1 cellular context compared by ENCODE assay signal in the genomic region with DNA sequence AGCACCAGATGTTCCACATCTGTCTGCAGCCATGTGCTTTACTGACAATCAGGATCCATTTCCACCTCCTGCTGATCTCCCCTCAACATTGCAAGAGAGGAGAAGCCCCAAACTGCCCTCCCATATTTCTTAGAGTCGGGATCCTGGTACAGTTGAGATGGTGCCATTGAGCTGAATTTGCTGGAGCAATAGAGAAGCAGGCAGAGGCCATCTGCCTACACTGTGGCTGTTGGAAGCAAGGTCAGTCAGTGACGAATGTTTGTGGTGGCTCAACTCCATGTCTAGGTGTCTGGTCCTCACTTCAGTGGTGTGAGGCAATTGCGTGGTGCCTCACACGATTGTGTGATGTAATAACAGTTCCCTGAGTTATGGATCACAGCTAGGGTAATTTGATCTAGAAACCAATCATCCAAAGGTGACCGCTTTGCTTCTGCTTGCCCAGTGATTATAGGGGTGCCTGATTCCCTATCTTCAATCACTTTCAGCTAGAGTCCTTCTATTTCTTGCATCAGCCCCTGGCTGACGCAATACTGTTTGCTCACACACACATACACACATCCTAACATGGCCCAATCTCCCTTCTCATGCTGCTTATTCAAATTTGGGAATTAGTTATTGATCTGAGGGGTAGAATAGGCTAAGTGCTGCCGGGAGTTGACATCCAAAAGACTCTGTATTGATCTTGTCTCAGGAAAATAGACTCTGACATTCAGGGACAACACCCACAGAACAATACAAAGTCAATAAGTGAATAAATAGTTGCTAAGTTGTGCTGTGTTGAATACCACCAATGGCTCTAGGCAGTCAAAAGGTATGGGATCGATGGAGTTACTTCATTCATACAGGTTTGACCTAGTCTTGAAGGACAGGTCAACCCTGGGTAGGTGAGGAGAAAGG.
TF ChIP-seq lines count a peak whose summit lies in the region.

No MANE protein-coding gene starts in this region.

TF ChIP-seq in K562, 482 proteins besides CTCF, POLR2A, EP300 and RAD21 (continues in another document):
- no peak for TF ChIP-seq RBM22 (IDR thresholded peaks at IDR 0.05; ENCODE audit: low read depth, low read length, poor library complexity, severe bottlenecking)
- no peak for TF ChIP-seq CBX5 (IDR thresholded peaks at IDR 0.05; ENCODE audit: borderline replicate concordance, low read depth)
- TF ChIP-seq PHTF2 (CRISPR knock-in tag; IDR thresholded peaks at IDR 0.05) = no peak
- TF ChIP-seq, protein P1, sequence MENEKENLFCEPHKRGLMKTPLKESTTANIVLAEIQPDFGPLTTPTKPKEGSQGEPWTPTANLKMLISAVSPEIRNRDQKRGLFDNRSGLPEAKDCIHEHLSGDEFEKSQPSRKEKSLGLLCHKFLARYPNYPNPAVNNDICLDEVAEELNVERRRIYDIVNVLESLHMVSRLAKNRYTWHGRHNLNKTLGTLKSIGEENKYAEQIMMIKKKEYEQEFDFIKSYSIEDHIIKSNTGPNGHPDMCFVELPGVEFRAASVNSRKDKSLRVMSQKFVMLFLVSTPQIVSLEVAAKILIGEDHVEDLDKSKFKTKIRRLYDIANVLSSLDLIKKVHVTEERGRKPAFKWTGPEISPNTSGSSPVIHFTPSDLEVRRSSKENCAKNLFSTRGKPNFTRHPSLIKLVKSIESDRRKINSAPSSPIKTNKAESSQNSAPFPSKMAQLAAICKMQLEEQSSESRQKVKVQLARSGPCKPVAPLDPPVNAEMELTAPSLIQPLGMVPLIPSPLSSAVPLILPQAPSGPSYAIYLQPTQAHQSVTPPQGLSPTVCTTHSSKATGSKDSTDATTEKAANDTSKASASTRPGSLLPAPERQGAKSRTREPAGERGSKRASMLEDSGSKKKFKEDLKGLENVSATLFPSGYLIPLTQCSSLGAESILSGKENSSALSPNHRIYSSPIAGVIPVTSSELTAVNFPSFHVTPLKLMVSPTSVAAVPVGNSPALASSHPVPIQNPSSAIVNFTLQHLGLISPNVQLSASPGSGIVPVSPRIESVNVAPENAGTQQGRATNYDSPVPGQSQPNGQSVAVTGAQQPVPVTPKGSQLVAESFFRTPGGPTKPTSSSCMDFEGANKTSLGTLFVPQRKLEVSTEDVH (IDR thresholded peaks at IDR 0.05; ENCODE audit: low read depth, partially characterized antibody) = no peak
- TF ChIP-seq, protein P2, sequence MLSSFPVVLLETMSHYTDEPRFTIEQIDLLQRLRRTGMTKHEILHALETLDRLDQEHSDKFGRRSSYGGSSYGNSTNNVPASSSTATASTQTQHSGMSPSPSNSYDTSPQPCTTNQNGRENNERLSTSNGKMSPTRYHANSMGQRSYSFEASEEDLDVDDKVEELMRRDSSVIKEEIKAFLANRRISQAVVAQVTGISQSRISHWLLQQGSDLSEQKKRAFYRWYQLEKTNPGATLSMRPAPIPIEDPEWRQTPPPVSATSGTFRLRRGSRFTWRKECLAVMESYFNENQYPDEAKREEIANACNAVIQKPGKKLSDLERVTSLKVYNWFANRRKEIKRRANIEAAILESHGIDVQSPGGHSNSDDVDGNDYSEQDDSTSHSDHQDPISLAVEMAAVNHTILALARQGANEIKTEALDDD (IDR thresholded peaks at IDR 0.05) = no peak
- TF ChIP-seq SLC30A9 (CRISPR knock-in tag; IDR thresholded peaks at IDR 0.05) = no peak
- TF ChIP-seq ZNF655 (CRISPR knock-in tag; IDR thresholded peaks at IDR 0.05) = no peak
- no peak for TF ChIP-seq ESRRB (CRISPR knock-in tag; IDR thresholded peaks at IDR 0.05; ENCODE audit: borderline replicate concordance)
- no peak for TF ChIP-seq ZNF23 (CRISPR knock-in tag; IDR thresholded peaks at IDR 0.05)
- TF ChIP-seq ZNF589 (CRISPR knock-in tag; IDR thresholded peaks at IDR 0.05; ENCODE audit: low read depth) = peak; percentile 96
- TF ChIP-seq MECOM (CRISPR knock-in tag; IDR thresholded peaks at IDR 0.05) = peak; percentile 40; the same call in 1 of the 2 replicates
- no peak for TF ChIP-seq ZFP36 (IDR thresholded peaks at IDR 0.05; ENCODE audit: low read depth, low read length, partially characterized antibody)
- TF ChIP-seq NCOA1 (IDR thresholded peaks at IDR 0.05; ENCODE audit: low read depth) = no peak
- no peak for TF ChIP-seq ZNF124 (CRISPR knock-in tag; IDR thresholded peaks at IDR 0.05)
- TF ChIP-seq SMC3 (conservative IDR thresholded peaks at IDR 0.05; ENCODE audit: insufficient read depth, low read depth, low read length) = no peak
- no peak for TF ChIP-seq MEF2A (IDR thresholded peaks at IDR 0.05; ENCODE audit: control insufficient read depth, low read depth, low read length)
- no peak for TF ChIP-seq TFE3 (CRISPR knock-in tag; IDR thresholded peaks at IDR 0.05)
- TF ChIP-seq, protein P3, sequence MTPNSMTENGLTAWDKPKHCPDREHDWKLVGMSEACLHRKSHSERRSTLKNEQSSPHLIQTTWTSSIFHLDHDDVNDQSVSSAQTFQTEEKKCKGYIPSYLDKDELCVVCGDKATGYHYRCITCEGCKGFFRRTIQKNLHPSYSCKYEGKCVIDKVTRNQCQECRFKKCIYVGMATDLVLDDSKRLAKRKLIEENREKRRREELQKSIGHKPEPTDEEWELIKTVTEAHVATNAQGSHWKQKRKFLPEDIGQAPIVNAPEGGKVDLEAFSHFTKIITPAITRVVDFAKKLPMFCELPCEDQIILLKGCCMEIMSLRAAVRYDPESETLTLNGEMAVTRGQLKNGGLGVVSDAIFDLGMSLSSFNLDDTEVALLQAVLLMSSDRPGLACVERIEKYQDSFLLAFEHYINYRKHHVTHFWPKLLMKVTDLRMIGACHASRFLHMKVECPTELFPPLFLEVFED (CRISPR knock-in tag; conservative IDR thresholded peaks at IDR 0.05) = no peak
- no peak for TF ChIP-seq TCF3 (CRISPR knock-in tag; IDR thresholded peaks at IDR 0.05)
- TF ChIP-seq MEF2D (tag; conservative IDR thresholded peaks at IDR 0.05; ENCODE audit: low read depth) = no peak
- TF ChIP-seq KLF1 (tag; IDR thresholded peaks at IDR 0.05) = no peak
- TF ChIP-seq ELF2 (CRISPR knock-in tag; IDR thresholded peaks at IDR 0.05) = no peak
- TF ChIP-seq, protein P4, sequence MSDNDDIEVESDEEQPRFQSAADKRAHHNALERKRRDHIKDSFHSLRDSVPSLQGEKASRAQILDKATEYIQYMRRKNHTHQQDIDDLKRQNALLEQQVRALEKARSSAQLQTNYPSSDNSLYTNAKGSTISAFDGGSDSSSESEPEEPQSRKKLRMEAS (CRISPR knock-in tag; IDR thresholded peaks at IDR 0.05) = no peak
- TF ChIP-seq, protein P5, sequence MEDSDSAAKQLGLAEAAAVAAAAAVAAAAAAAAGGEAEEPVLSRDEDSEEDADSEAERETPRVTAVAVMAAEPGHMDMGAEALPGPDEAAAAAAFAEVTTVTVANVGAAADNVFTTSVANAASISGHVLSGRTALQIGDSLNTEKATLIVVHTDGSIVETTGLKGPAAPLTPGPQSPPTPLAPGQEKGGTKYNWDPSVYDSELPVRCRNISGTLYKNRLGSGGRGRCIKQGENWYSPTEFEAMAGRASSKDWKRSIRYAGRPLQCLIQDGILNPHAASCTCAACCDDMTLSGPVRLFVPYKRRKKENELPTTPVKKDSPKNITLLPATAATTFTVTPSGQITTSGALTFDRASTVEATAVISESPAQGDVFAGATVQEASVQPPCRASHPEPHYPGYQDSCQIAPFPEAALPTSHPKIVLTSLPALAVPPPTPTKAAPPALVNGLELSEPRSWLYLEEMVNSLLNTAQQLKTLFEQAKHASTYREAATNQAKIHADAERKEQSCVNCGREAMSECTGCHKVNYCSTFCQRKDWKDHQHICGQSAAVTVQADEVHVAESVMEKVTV (CRISPR knock-in tag; IDR thresholded peaks at IDR 0.05) = 0 out of 2 replicates have a peak, but pooled peaks have one; percentile 27
- TF ChIP-seq HDAC8 (tag; IDR thresholded peaks at IDR 0.05) = peak; percentile 83
- no peak for TF ChIP-seq RAD51 (IDR thresholded peaks at IDR 0.05; ENCODE audit: borderline replicate concordance, low read depth)
- TF ChIP-seq, protein P6, sequence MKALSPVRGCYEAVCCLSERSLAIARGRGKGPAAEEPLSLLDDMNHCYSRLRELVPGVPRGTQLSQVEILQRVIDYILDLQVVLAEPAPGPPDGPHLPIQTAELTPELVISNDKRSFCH (CRISPR knock-in tag; IDR thresholded peaks at IDR 0.05) = no peak
- TF ChIP-seq, protein P6 (tag; IDR thresholded peaks at IDR 0.05) = 0 out of 2 replicates have a peak, but pooled peaks have one; percentile 48
- TF ChIP-seq, protein P7, sequence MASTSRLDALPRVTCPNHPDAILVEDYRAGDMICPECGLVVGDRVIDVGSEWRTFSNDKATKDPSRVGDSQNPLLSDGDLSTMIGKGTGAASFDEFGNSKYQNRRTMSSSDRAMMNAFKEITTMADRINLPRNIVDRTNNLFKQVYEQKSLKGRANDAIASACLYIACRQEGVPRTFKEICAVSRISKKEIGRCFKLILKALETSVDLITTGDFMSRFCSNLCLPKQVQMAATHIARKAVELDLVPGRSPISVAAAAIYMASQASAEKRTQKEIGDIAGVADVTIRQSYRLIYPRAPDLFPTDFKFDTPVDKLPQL (IDR thresholded peaks at IDR 0.05; ENCODE audit: extremely low read depth, insufficient read length) = no peak
- no peak for TF ChIP-seq ZNF717 (CRISPR knock-in tag; IDR thresholded peaks at IDR 0.05)
- no peak for TF ChIP-seq FOXP1 (CRISPR knock-in tag; IDR thresholded peaks at IDR 0.05)
- no peak for TF ChIP-seq POU5F1 (IDR thresholded peaks at IDR 0.05; ENCODE audit: borderline replicate concordance, low read depth, low read length, partially characterized antibody)
- TF ChIP-seq ZBTB11 (CRISPR knock-in tag; IDR thresholded peaks at IDR 0.05) = no peak
- TF ChIP-seq KAT8 (IDR thresholded peaks at IDR 0.05; ENCODE audit: low read depth) = no peak
- TF ChIP-seq NFRKB (IDR thresholded peaks at IDR 0.05; ENCODE audit: low read depth) = 0 out of 2 replicates have a peak, but pooled peaks have one; percentile 40
- no peak for TF ChIP-seq BRF2 (IDR thresholded peaks at IDR 0.05; ENCODE audit: borderline replicate concordance, insufficient read depth, insufficient read length)
- peak; percentile 72; the same call in 1 of the 2 replicates for TF ChIP-seq JUND (IDR thresholded peaks at IDR 0.05; ENCODE audit: borderline replicate concordance, low read depth, low read length)
- no peak; the same call in 2 of the 3 replicates for TF ChIP-seq JUND (tag; IDR thresholded peaks at IDR 0.05; ENCODE audit: borderline replicate concordance, low read depth, low read length)
- no peak; the same call in 1 of the 2 replicates for TF ChIP-seq TRIM28 (IDR thresholded peaks at IDR 0.05)
- TF ChIP-seq ZKSCAN1 (IDR thresholded peaks at IDR 0.05; ENCODE audit: low read depth, low read length) = no peak
- 0 out of 2 replicates have a peak, but pooled peaks have one; percentile 27 for TF ChIP-seq CREM (IDR thresholded peaks at IDR 0.05; ENCODE audit: low read depth)
- TF ChIP-seq, protein P8, sequence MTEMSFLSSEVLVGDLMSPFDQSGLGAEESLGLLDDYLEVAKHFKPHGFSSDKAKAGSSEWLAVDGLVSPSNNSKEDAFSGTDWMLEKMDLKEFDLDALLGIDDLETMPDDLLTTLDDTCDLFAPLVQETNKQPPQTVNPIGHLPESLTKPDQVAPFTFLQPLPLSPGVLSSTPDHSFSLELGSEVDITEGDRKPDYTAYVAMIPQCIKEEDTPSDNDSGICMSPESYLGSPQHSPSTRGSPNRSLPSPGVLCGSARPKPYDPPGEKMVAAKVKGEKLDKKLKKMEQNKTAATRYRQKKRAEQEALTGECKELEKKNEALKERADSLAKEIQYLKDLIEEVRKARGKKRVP (CRISPR knock-in tag; IDR thresholded peaks at IDR 0.05) = peak; percentile 98
